Comparison of ENCODE assay signal across 8 cellular contexts in genomic region chr7:69599879-69600764, GRCh38. TPM values are rescaled to one million over a fixed set of nuclear protein-coding genes. Genes with fewer than 3 reads are reported as not detected.
DNase-seq lines count a peak whose midpoint lies in the region; ATAC-seq, FAIRE-seq and TF ChIP-seq lines count a peak whose summit lies in the region.

No MANE protein-coding gene starts in this region.

- ATAC-seq in sciatic nerve (no peak), HG03521 (IDR thresholded peaks at IDR 0.05; ENCODE audit: unreplicated experiment) (no peak)

- no peak for TF ChIP-seq POLR2A in GM12892 (IDR thresholded peaks at IDR 0.05; ENCODE audit: low read depth, low read length)

- peaks cover 3% of the 10 kb centered on the region for H3K79me2 ChIP-seq in ACC112 (ENCODE audit: control insufficient read depth, insufficient read depth, low read length, unreplicated experiment)

- no peaks in the 10 kb centered on the region for H3K9me3 ChIP-seq in mononuclear cell (ENCODE audit: low read depth, low read length)

- in situ Hi-C loops in astrocyte of the cerebellum (cut with HindIII; ENCODE audit: low sequenced_read_pairs): no loop called here

- peaks cover 3% of the 10 kb centered on the region for H3K4me1 ChIP-seq in ACC112 (ENCODE audit: control insufficient read depth, insufficient read depth, low read length, unreplicated experiment)
- H3K4me1 ChIP-seq in mononuclear cell (ENCODE audit: insufficient read depth, low read length): peaks cover 20% of the 10 kb centered on the region

- no peak overlapping the region for H3K27ac ChIP-seq in ACC112 (ENCODE audit: low read depth, low read length)

- H3K36me3 ChIP-seq in ACC112 (ENCODE audit: insufficient read depth, low read length): no peaks in the 10 kb centered on the region

- intact Hi-C loops in sciatic nerve (cut with DNase I): no loop called here

- no peak for TF ChIP-seq CTCF in astrocyte of the cerebellum (IDR thresholded peaks at IDR 0.05; ENCODE audit: low read depth, low read length, missing control alignments)

- DNase-seq in GM12892 (ENCODE audit: insufficient read length): no peak
- no peak for DNase-seq in astrocyte of the cerebellum (ENCODE audit: low read depth)
- no peak for DNase-seq in stimulated activated naive CD4-positive, alpha-beta T cell (lab: John Stamatoyannopoulos, UW)
- no peak for DNase-seq in stimulated activated CD4-positive, alpha-beta T cell treated with anti-CD3 and anti-CD28 coated beads, Interleukin-4, amount 100 ng/mL, for 4 hours
- no peak for DNase-seq in sciatic nerve (ENCODE audit: low spot score)

- peak overlapping the region; percentile 98 for H2AFZ ChIP-seq in ACC112 (ENCODE audit: low read length, unreplicated experiment)

- peak; percentile 21 for FAIRE-seq in GM12892 (lab: Jason Lieb, UNC)

- peaks cover 53% of the 10 kb centered on the region for H3K27me3 ChIP-seq in ACC112 (ENCODE audit: insufficient read depth, low read length)
- peaks cover 35% of the 10 kb centered on the region for H3K27me3 ChIP-seq in mononuclear cell (ENCODE audit: insufficient read depth, low read length)

- peak overlapping the region; percentile 95 for H3K4me3 ChIP-seq in ACC112 (ENCODE audit: low read depth, low read length)
- peak overlapping the region; percentile 93 for H3K4me3 ChIP-seq in astrocyte of the cerebellum (ENCODE audit: low read depth, low read length)
- peak overlapping the region; percentile 50 for H3K4me3 ChIP-seq in mononuclear cell (ENCODE audit: low read length)

RNA-seq across cellular contexts. Expression of gene AUTS2, which starts 1.8 kb away (rescaled TPM):
- polyA plus RNA-seq in GM12892 (2012; ENCODE audit: missing spikeins): 12.6 TPM
- total RNA-seq in mononuclear cell (16.5 TPM), sciatic nerve (129 TPM)
